ENCODE assay signal across 11 cellular contexts in the genomic region with DNA sequence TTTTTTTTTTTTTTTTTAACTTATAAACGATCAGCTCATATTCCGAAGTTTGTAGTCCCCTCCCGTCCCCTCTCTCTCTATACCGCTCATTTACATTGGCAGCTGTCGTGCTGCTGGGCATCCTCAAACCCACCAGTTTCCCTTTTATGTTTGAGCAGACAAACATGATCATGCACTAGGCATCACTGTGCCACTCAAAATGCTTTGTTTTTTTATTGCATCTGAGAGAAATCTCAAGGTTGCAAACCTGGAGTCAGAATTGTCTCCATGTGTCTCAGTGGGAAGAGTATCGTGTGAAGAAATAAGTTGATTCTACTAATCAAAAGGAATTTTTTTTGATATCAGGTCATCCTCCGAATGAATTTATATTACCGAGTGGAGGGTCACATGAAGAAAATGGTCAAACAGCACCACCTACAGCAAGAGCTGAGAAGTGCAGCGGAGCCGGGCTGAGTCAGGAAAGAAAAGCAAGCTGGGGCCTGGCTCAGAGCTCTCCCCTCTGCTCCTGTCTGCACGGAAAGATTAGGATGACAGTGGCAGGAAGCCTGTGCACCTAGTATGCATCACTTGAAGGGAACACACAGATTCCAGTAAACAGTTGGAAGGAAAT. TPM values are rescaled to one million over a fixed set of nuclear protein-coding genes. Genes with fewer than 3 reads are reported as not detected.
DNase-seq lines count a peak whose midpoint lies in the region; ATAC-seq and TF ChIP-seq lines count a peak whose summit lies in the region.
"Not testable (repeated sequence)": the region's sequence is repeated elsewhere in the genome, so short reads cannot be mapped to it uniquely, and the experiment has no call there.
"Had no signal": no experiment of that assay in that cellular context is flagged by ENCODE, and none has a peak within 500 bp of the region (broad histone marks: within the 10 kb centered on the region; RNA-seq: fewer than 3 reads in every experiment).

No MANE protein-coding gene starts in this region.

- DNase-seq in CD4-positive, alpha-beta memory T cell: peak in 3 of 5 donors; percentile 22 to 42 (median 27)
- not testable (repeated sequence) for DNase-seq in HFFc6; coronary artery (ENCODE audit: low spot score); spleen

- WGBS in liver: 11% methylated on average over 9 of the region's 11 CpGs
- 11 to 16% (median 13%) methylated on average over 9 of the region's 11 CpGs for WGBS in spleen, 5 donors

- H3K4me1 ChIP-seq in CD4-positive, alpha-beta memory T cell (ENCODE audit: insufficient read depth, low read length); liver (ENCODE audit: control insufficient read depth in 4 of 4, insufficient read depth in 4 of 4, low read length in 3 of 4); spleen: not testable (repeated sequence)

- H3K27me3 Mint-ChIP-seq in CD4-positive, alpha-beta memory T cell: peaks cover 8 to 11% of the 10 kb centered on the region in 2 donors
- not testable (repeated sequence) for H3K27me3 Mint-ChIP-seq in HFFc6 (ENCODE audit: insufficient read depth)

- H3K4me3 Mint-ChIP-seq in CD4-positive, alpha-beta memory T cell: not testable (repeated sequence)
- H3K4me3 Mint-ChIP-seq in HFFc6: peak overlapping the region; percentile 70

- H3K27me3 ChIP-seq in CD4-positive, alpha-beta memory T cell (ENCODE audit: insufficient read depth, low read length); liver (ENCODE audit: control insufficient read depth in 4 of 4, insufficient read depth in 4 of 4, low read length in 3 of 4): not testable (repeated sequence)
- peaks cover 0 to 18% (median 0%) of the 10 kb centered on the region in 7 donors for H3K27me3 ChIP-seq in spleen (replicated peaks in 1 of 7)

- H3K9me3 Mint-ChIP-seq in CD4-positive, alpha-beta memory T cell; HFFc6: not testable (repeated sequence)

- peak; percentile 77 for TF ChIP-seq CTCF in HFFc6 (IDR thresholded peaks at IDR 0.05)
- peak; percentile 74 for TF ChIP-seq CTCF in VCaP (conservative IDR thresholded peaks at IDR 0.05)
- TF ChIP-seq CTCF in coronary artery (IDR thresholded peaks at IDR 0.05): peak; percentile 42
- TF ChIP-seq CTCF in liver (IDR thresholded peaks at IDR 0.05; ENCODE audit: low read depth, low read length, missing input control): not testable (repeated sequence)
- TF ChIP-seq CTCF in spleen (IDR thresholded peaks at IDR 0.05 in 8 of 11, conservative IDR thresholded peaks at IDR 0.05 in 3 of 11): peak in 7 of 11 experiments; percentile 39 to 72 (median 64)

- CTCF ChIA-PET in CD4-positive, alpha-beta memory T cell (lab: Charles Lee; ENCODE audit: partially characterized antibody): not testable (repeated sequence)

- H3K9me3 ChIP-seq in CD4-positive, alpha-beta memory T cell (ENCODE audit: control insufficient read depth in 1 of 2, low read length in 2 of 2); liver (ENCODE audit: control insufficient read depth in 4 of 4, low read length in 3 of 4); spleen: not testable (repeated sequence)

- not testable (repeated sequence) for H3K36me3 Mint-ChIP-seq in CD4-positive, alpha-beta memory T cell; HFFc6 (ENCODE audit: low read depth)

- not testable (repeated sequence) for H3K4me3 ChIP-seq in CD4-positive, alpha-beta memory T cell (ENCODE audit: low read length in 2 of 2); coronary artery; liver (ENCODE audit: low read depth in 1 of 3, low read length in 3 of 3); spleen

- ATAC-seq in GM19324 (IDR thresholded peaks at IDR 0.05; ENCODE audit: low FRiP score, unreplicated experiment) (peak; percentile 57), HG03432 (IDR thresholded peaks at IDR 0.05; ENCODE audit: unreplicated experiment) (peak; percentile 78)

- H3K36me3 ChIP-seq in CD4-positive, alpha-beta memory T cell (ENCODE audit: insufficient read depth, low read length); liver (ENCODE audit: control insufficient read depth in 4 of 4, insufficient read depth in 3 of 4, low read depth in 1 of 4, low read length in 3 of 4); spleen: not testable (repeated sequence)

- H3K27ac Mint-ChIP-seq in CD4-positive, alpha-beta memory T cell; HFFc6: not testable (repeated sequence)

- POLR2A ChIA-PET in CD4-positive, alpha-beta memory T cell (lab: Charles Lee; ENCODE audit: partially characterized antibody): not testable (repeated sequence)

- TF ChIP-seq POLR2A in spleen (IDR thresholded peaks at IDR 0.05): not testable (repeated sequence)

- not testable (repeated sequence) for H3K4me1 Mint-ChIP-seq in CD4-positive, alpha-beta memory T cell
- H3K4me1 Mint-ChIP-seq in HFFc6 (ENCODE audit: low read depth): peaks cover 23% of the 10 kb centered on the region

- not testable (repeated sequence) for H3K9ac ChIP-seq in liver (ENCODE audit: low read depth in 1 of 2, low read length in 2 of 2)

- H3K27ac ChIP-seq in CD4-positive, alpha-beta memory T cell (ENCODE audit: low read depth, low read length); VCaP; coronary artery; liver (ENCODE audit: low read depth in 1 of 2, low read length in 2 of 2); spleen: not testable (repeated sequence)

- intact Hi-C loops in CD4-positive, alpha-beta memory T cell (cut with micrococcal nuclease); spleen (cut with DNase I; ENCODE audit: low total_unique reads): not testable (repeated sequence)

- peak; percentile 27 to 46 for TF ChIP-seq RAD21 in liver (IDR thresholded peaks at IDR 0.05)

RNA-seq across cellular contexts. Expression of gene FOXD4L6, which starts 39.9 kb away (rescaled TPM):
- not detected for total RNA-seq in CD4-positive, alpha-beta memory T cell
- not detected for polyA plus RNA-seq in CD4-positive, alpha-beta memory T cell
- not detected for total RNA-seq in HFFc6 (2021; fragmentation: NEBNext Ultra II Directional; extraction: Animal tissue kit (Norgen Biotek cat#: 25700))
- total RNA-seq in liver (under 1 TPM in 1 of 2 donors, not detected in 1; 0.25 TPM), spleen (under 1 TPM in 1 of 7 donors, not detected in 6; 0.68 TPM)
- polyA plus RNA-seq in liver (not detected), spleen (under 1 TPM in 1 of 3 donors, not detected in 2; 0.04 TPM)
- total RNA-seq: activated CD4-positive, alpha-beta memory T cell treated with anti-CD3 and anti-CD28 coated beads for 36 hours; LHCN-M2; T-helper 1 cell treated with Interleukin-12 subunit alpha and Interleukin-12 subunit beta and Interleukin-4 antibody, amounts not matched to agents 30 ng/mL and 1 ng/mL, for 36 hours had no signal
